ENCODE assay signal across 10 cellular contexts in the genomic region with DNA sequence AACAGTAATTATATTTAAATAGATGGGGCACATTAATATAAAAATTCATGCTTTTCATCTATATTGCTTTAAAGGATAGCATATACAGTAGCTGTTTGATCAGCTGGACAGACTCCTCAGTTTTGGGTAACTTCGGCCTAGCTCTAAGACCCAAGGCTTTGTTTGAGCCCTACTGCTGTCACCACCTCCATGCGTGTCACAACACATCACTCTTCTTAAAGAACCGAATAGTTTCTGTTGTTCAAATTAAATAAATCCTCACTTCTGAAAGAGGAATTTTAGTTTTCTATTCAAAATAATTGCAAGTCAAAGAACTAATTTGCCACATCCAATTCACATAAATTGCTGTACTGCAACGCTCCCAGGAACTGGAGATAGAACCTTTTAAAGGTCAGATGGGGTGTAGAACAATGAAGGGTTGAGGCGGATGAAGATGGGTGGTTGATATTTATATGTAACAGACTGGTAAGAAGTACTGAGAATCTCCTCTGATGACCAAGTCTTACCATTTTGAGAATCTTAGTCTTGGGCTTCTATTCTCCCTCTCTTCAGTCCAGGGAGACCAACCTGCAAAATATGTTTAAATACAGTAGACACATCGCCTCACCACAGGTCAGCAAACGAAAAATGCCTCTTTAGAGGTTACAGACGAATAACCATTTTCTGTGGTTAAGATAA. TPM values are rescaled to one million over a fixed set of nuclear protein-coding genes. Genes with fewer than 3 reads are reported as not detected.
DNase-seq lines count a peak whose midpoint lies in the region; TF ChIP-seq lines count a peak whose summit lies in the region.
"Had no signal": no experiment of that assay in that cellular context is flagged by ENCODE, and none has a peak within 500 bp of the region (broad histone marks: within the 10 kb centered on the region; RNA-seq: fewer than 3 reads in every experiment).

No MANE protein-coding gene starts in this region.

- H3K4me2 ChIP-seq in SU-DHL-6 (ENCODE audit: low read depth, low read length, poor library complexity, severe bottlenecking): peak overlapping the region; percentile 93

- no peak overlapping the region for H3K4me3 ChIP-seq in SU-DHL-6 (ENCODE audit: insufficient read depth, low read length, poor library complexity, severe bottlenecking)
- H3K4me3 ChIP-seq in skeletal muscle tissue (ENCODE audit: low read length in 3 of 3): peak overlapping the region; percentile 78 to 95 (median 83)

- no peaks in the 10 kb centered on the region for H4K20me1 ChIP-seq in SU-DHL-6 (ENCODE audit: low read depth, low read length)

- H3K27me3 Mint-ChIP-seq in glutamatergic neuron (ENCODE audit: unreplicated experiment): peaks cover 17% of the 10 kb centered on the region

- H3K36me3 ChIP-seq in SU-DHL-6 (ENCODE audit: low read length): 0 out of 2 replicates have a peak, but pooled peaks cover 4% of the 10 kb centered on the region
- no peaks in the 10 kb centered on the region for H3K36me3 ChIP-seq in skeletal muscle tissue (ENCODE audit: control insufficient read depth in 3 of 3, insufficient read depth in 3 of 3, low read length in 3 of 3)

- peaks cover 23% of the 10 kb centered on the region for H3K9me3 Mint-ChIP-seq in glutamatergic neuron (ENCODE audit: unreplicated experiment)

- H3K9ac ChIP-seq in SU-DHL-6 (ENCODE audit: low read length) (no peak overlapping the region), skeletal muscle tissue (ENCODE audit: low read depth in 1 of 3, low read length in 3 of 3) (peak overlapping the region; percentile 81 to 97 (median 95))

- H3K36me3 Mint-ChIP-seq in glutamatergic neuron (ENCODE audit: unreplicated experiment): no peaks in the 10 kb centered on the region

- H2AFZ ChIP-seq in SU-DHL-6 (ENCODE audit: low read depth, low read length, severe bottlenecking): no peak overlapping the region

- no peaks in the 10 kb centered on the region for H3K27me3 ChIP-seq in SU-DHL-6 (ENCODE audit: low read length)
- no peaks in the 10 kb centered on the region for H3K27me3 ChIP-seq in skeletal muscle tissue (ENCODE audit: control insufficient read depth in 3 of 3, insufficient read depth in 3 of 3, low read length in 3 of 3)

- H3K27ac Mint-ChIP-seq in glutamatergic neuron (ENCODE audit: unreplicated experiment): peak overlapping the region; percentile 97

- H3K27ac ChIP-seq in SU-DHL-6 (ENCODE audit: low read depth, low read length): no peak overlapping the region
- H3K27ac ChIP-seq in skeletal muscle tissue (ENCODE audit: low read depth, low read length): peak overlapping the region; percentile 94

- peak; percentile 54 for DNase-seq in NCI-H82 (lab: John Stamatoyannopoulos, UW)
- no peak for DNase-seq in NCI-H82 treated with DMSO at 0.1 percent for 48 hours (lab: John Stamatoyannopoulos, UW; ENCODE audit: unreplicated experiment)
- no peak for DNase-seq in glutamatergic neuron
- no peak for DNase-seq in cerebellum (ENCODE audit: low spot score)
- no peak for DNase-seq in DMS153 (lab: John Stamatoyannopoulos, UW)
- no peak for DNase-seq in SW480 (ENCODE audit: low spot score)
- DNase-seq: stimulated activated CD4-positive, alpha-beta T cell treated with anti-CD3 and anti-CD28 coated beads, Interleukin-4, amount 100 ng/mL, for 4 hours; T-helper 9 cell had no signal

- H3K4me3 Mint-ChIP-seq in glutamatergic neuron (ENCODE audit: unreplicated experiment): peak overlapping the region; percentile 95

- H3K4me1 Mint-ChIP-seq in glutamatergic neuron (ENCODE audit: low read depth, unreplicated experiment): peaks cover 30% of the 10 kb centered on the region

- H3F3A ChIP-seq in SU-DHL-6 (ENCODE audit: insufficient read depth): peaks cover 6% of the 10 kb centered on the region; the same call in 1 of the 2 replicates

- H3K9me3 ChIP-seq in SU-DHL-6 (ENCODE audit: insufficient read depth, low read length) (no peaks in the 10 kb centered on the region), skeletal muscle tissue (ENCODE audit: control insufficient read depth in 3 of 3, low read length in 3 of 3) (no peaks in the 10 kb centered on the region)

- no peaks in the 10 kb centered on the region for H3K9me2 ChIP-seq in SU-DHL-6 (replicated peaks; ENCODE audit: insufficient read depth, low read length)

- H3K4me1 ChIP-seq in skeletal muscle tissue (ENCODE audit: control insufficient read depth in 3 of 3, insufficient read depth in 3 of 3, low read length in 3 of 3): peaks cover 15 to 19% (median 16%) of the 10 kb centered on the region in 3 donors

- TF ChIP-seq CTCF in SU-DHL-6 (IDR thresholded peaks at IDR 0.05; ENCODE audit: insufficient read depth, low read length, poor library complexity, severe bottlenecking): no peak
- no peak for TF ChIP-seq CTCF in glutamatergic neuron (IDR thresholded peaks at IDR 0.05; ENCODE audit: partially characterized antibody, unreplicated experiment)

- H3K79me2 ChIP-seq in SU-DHL-6 (ENCODE audit: insufficient read depth, low read length): no peaks in the 10 kb centered on the region

RNA-seq across cellular contexts. Expression of a gene that starts 1.6 kb away (rescaled TPM):
- total RNA-seq in glutamatergic neuron (ENCODE audit: unreplicated experiment) (904 TPM), skeletal muscle tissue (179 TPM), cerebellum (717 TPM)
